Comparison of ENCODE assay signal across 33 cellular contexts in genomic region chr17:68277807-68278206, GRCh38. TPM values are rescaled to one million over a fixed set of nuclear protein-coding genes. Genes with fewer than 3 reads are reported as not detected.
"Had no signal": no experiment of that assay in that cellular context is flagged by ENCODE, and none has a peak within 500 bp of the region (broad histone marks: within the 10 kb centered on the region; RNA-seq: fewer than 3 reads in every experiment).

No MANE protein-coding gene starts in this region.

- H3K4me3 Mint-ChIP-seq: activated B cell treated with CpG ODN at 0.5 μM for 24 hours; activated CD4-positive, alpha-beta memory T cell treated with anti-CD3 and anti-CD28 coated beads for 36 hours; activated CD8-positive, alpha-beta memory T cell treated with anti-CD3 and anti-CD28 coated beads, Interleukin-2, amount 10 ng/mL, durations not matched to agents 7 days and 5 days; activated CD8-positive, alpha-beta T cell treated with anti-CD3 and anti-CD28 coated beads, Interleukin-2, amount 10 ng/mL, durations not matched to agents 7 days and 5 days; activated naive CD4-positive, alpha-beta T cell treated with anti-CD3 and anti-CD28 coated beads for 36 hours; activated naive CD4-positive, alpha-beta T cell treated with anti-CD3 and anti-CD28 coated beads, Interleukin-2, amount 50 U/mL, for 24 hours; activated naive CD8-positive, alpha-beta T cell treated with anti-CD3 and anti-CD28 coated beads for 36 hours; activated naive CD8-positive, alpha-beta T cell treated with anti-CD3 and anti-CD28 coated beads, Interleukin-2, amount 50 U/mL, for 24 hours; activated T-helper 1 cell treated with anti-CD3 and anti-CD28 coated beads, Interleukin-12 subunit alpha, Interleukin-12 subunit beta, Interleukin-2, Interleukin-4 antibody, amounts not matched to agents 30 ng/mL and 10 ng/mL and 1 ng/mL, durations not matched to agents 14 hours and 24 hours and 36 hours; brain; central memory CD8-positive, alpha-beta T cell; effector memory CD8-positive, alpha-beta T cell; T-cell; T-helper 1 cell treated with Interleukin-12 subunit alpha and Interleukin-12 subunit beta and Interleukin-4 antibody, amounts not matched to agents 30 μg/mL and 1 μg/mL, for 36 hours had no signal

- H3K36me3 ChIP-seq: ascending aorta, breast epithelium, cardiac muscle cell had no signal

- H3K4me1 ChIP-seq: ascending aorta, breast epithelium, esophagus squamous epithelium, gastroesophageal sphincter had no signal

- H3K4me1 Mint-ChIP-seq: activated B cell treated with CpG ODN at 0.5 μM for 24 hours; activated naive CD8-positive, alpha-beta T cell treated with anti-CD3 and anti-CD28 coated beads for 36 hours; brain had no signal

- H3K27ac Mint-ChIP-seq: activated B cell treated with CpG ODN at 0.5 μM for 24 hours; activated CD4-positive, alpha-beta memory T cell treated with anti-CD3 and anti-CD28 coated beads for 36 hours; activated CD8-positive, alpha-beta memory T cell treated with anti-CD3 and anti-CD28 coated beads, Interleukin-2, amount 10 ng/mL, durations not matched to agents 7 days and 5 days; activated CD8-positive, alpha-beta T cell treated with anti-CD3 and anti-CD28 coated beads, Interleukin-2, amount 10 ng/mL, durations not matched to agents 7 days and 5 days; activated naive CD4-positive, alpha-beta T cell treated with anti-CD3 and anti-CD28 coated beads for 36 hours; activated naive CD4-positive, alpha-beta T cell treated with anti-CD3 and anti-CD28 coated beads, Interleukin-2, amount 50 U/mL, for 24 hours; activated naive CD8-positive, alpha-beta T cell treated with anti-CD3 and anti-CD28 coated beads for 36 hours; activated naive CD8-positive, alpha-beta T cell treated with anti-CD3 and anti-CD28 coated beads, Interleukin-2, amount 50 U/mL, for 24 hours; activated T-helper 1 cell treated with anti-CD3 and anti-CD28 coated beads, Interleukin-12 subunit alpha, Interleukin-12 subunit beta, Interleukin-2, Interleukin-4 antibody, amounts not matched to agents 30 ng/mL and 10 ng/mL and 1 ng/mL, durations not matched to agents 14 hours and 24 hours and 36 hours; activated T-helper 2 cell treated with anti-CD3 and anti-CD28 coated beads, Interferon-gamma antibody, Interleukin-2, Interleukin-4, amounts not matched to agents 10 μg/mL and 5 μg/mL and 100 μg/mL, durations not matched to agents 14 hours and 24 hours and 36 hours; brain; T-helper 1 cell treated with Interleukin-12 subunit alpha and Interleukin-12 subunit beta and Interleukin-4 antibody, amounts not matched to agents 30 μg/mL and 1 μg/mL, for 36 hours had no signal

- H3K4me3 ChIP-seq: ascending aorta, breast epithelium, cardiac muscle cell, esophagus squamous epithelium, gastroesophageal sphincter had no signal

- H3K27me3 ChIP-seq: ascending aorta, breast epithelium, cardiac muscle cell, esophagus squamous epithelium, gastroesophageal sphincter had no signal

- H3K27me3 Mint-ChIP-seq: activated B cell treated with CpG ODN at 0.5 μM for 24 hours; activated CD4-positive, alpha-beta memory T cell treated with anti-CD3 and anti-CD28 coated beads for 36 hours; activated CD8-positive, alpha-beta memory T cell treated with anti-CD3 and anti-CD28 coated beads, Interleukin-2, amount 10 ng/mL, durations not matched to agents 7 days and 5 days; activated naive CD4-positive, alpha-beta T cell treated with anti-CD3 and anti-CD28 coated beads, Interleukin-2, amount 50 U/mL, for 24 hours; activated naive CD8-positive, alpha-beta T cell treated with anti-CD3 and anti-CD28 coated beads for 36 hours; activated naive CD8-positive, alpha-beta T cell treated with anti-CD3 and anti-CD28 coated beads, Interleukin-2, amount 50 U/mL, for 24 hours; brain; central memory CD8-positive, alpha-beta T cell; effector memory CD8-positive, alpha-beta T cell; T-cell had no signal

- DNase-seq: activated B cell treated with CpG ODN at 0.5 μM for 24 hours; activated CD4-positive, alpha-beta memory T cell treated with anti-CD3 and anti-CD28 coated beads for 36 hours; activated CD4-positive, alpha-beta T cell treated with anti-CD3 and anti-CD28 coated beads for 48 hours; activated CD8-positive, alpha-beta memory T cell treated with anti-CD3 and anti-CD28 coated beads, Interleukin-2, amount 50 U/mL, for 4 hours; activated CD8-positive, alpha-beta T cell treated with anti-CD3 and anti-CD28 coated beads, Interleukin-2, amount 10 ng/mL, durations not matched to agents 7 days and 5 days; activated effector memory CD4-positive, alpha-beta T cell treated with anti-CD3 and anti-CD28 coated beads, Interleukin-2, amount 50 U/mL, for 16 hours; activated naive CD4-positive, alpha-beta T cell treated with anti-CD3 and anti-CD28 coated beads for 36 hours; activated naive CD8-positive, alpha-beta T cell treated with anti-CD3 and anti-CD28 coated beads for 36 hours; activated naive CD8-positive, alpha-beta T cell treated with anti-CD3 and anti-CD28 coated beads, Interleukin-2, amount 50 U/mL, for 24 hours; activated T-cell treated with anti-CD3 and anti-CD28 coated beads, Interleukin-2, amount 50 U/mL, for 1 hour; activated T-cell treated with anti-CD3 and anti-CD28 coated beads, Interleukin-2, amount 50 U/mL, for 48 hours; cortex of kidney; dermis blood vessel endothelial cell; effector CD4-positive, alpha-beta T cell; effector memory CD8-positive, alpha-beta T cell; esophagus squamous epithelium; foreskin melanocyte; SW 1271; T-cell; T-helper 9 cell; WERI-Rb-1 had no signal

- H3K9me3 Mint-ChIP-seq: activated naive CD4-positive, alpha-beta T cell treated with anti-CD3 and anti-CD28 coated beads, Interleukin-2, amount 50 U/mL, for 24 hours; activated naive CD8-positive, alpha-beta T cell treated with anti-CD3 and anti-CD28 coated beads for 36 hours; activated naive CD8-positive, alpha-beta T cell treated with anti-CD3 and anti-CD28 coated beads, Interleukin-2, amount 50 U/mL, for 24 hours; central memory CD8-positive, alpha-beta T cell; effector memory CD8-positive, alpha-beta T cell had no signal

- H3K27ac ChIP-seq: ascending aorta, breast epithelium, cardiac muscle cell, epithelial cell of prostate, esophagus squamous epithelium, gastroesophageal sphincter, WERI-Rb-1 had no signal

RNA-seq across cellular contexts. Expression of gene SLC16A6, which starts 13.1 kb away (rescaled TPM):
- total RNA-seq: ascending aorta had no signal
- polyA plus RNA-seq: cardiac muscle cell had no signal
